ENCODE assay signal across 8 cellular contexts in genomic region chr5:139197710-139198669, GRCh38. TPM values are rescaled to one million over a fixed set of nuclear protein-coding genes. Genes with fewer than 3 reads are reported as not detected.
DNase-seq lines count a peak whose midpoint lies in the region; ATAC-seq and TF ChIP-seq lines count a peak whose summit lies in the region.

Gene SIL1 (minus strand): TSS chr5:139198368. CDS start chr5:139127843, 70,525 bp downstream.

- H3K4me1 ChIP-seq in iPS-18a (ENCODE audit: control insufficient read depth, low read depth, low read length): peaks cover 8% of the 10 kb centered on the region
- H3K4me1 ChIP-seq in skeletal muscle satellite cell (ENCODE audit: control insufficient read depth, insufficient read depth, low read length): peaks cover 4% of the 10 kb centered on the region

- ATAC-seq in GM18873 (IDR thresholded peaks at IDR 0.05; ENCODE audit: low FRiP score, unreplicated experiment): peak; percentile 77
- ATAC-seq in HG03135 (IDR thresholded peaks at IDR 0.05; ENCODE audit: unreplicated experiment): peak; percentile 96

- peak within 1 kb of the TSS; percentile 70 for H3K9ac ChIP-seq in iPS-18a (ENCODE audit: low read length)
- peak within 1 kb of the TSS; percentile 93 for H3K9ac ChIP-seq in skeletal muscle satellite cell (ENCODE audit: low read depth, low read length)

- DNase-seq in ACHN: peak; percentile 91
- peak; percentile 92 for DNase-seq in NCI-H2196 treated with DMSO at 0.1 percent for 48 hours (lab: John Stamatoyannopoulos, UW; ENCODE audit: unreplicated experiment)
- peak; percentile 89 to 97 for DNase-seq in T47D (ENCODE audit: low read depth in 1 of 2, low spot score in 1 of 2)

- H3K9me3 ChIP-seq in iPS-18a (ENCODE audit: control insufficient read depth, low read depth, low read length) (no peaks in the 10 kb centered on the region), skeletal muscle satellite cell (replicated peaks; ENCODE audit: low read length) (no peaks in the 10 kb centered on the region)

- no peaks in the 10 kb centered on the region for H3K36me3 ChIP-seq in iPS-18a (ENCODE audit: control insufficient read depth, low read depth, low read length)
- H3K36me3 ChIP-seq in skeletal muscle satellite cell (ENCODE audit: insufficient read depth, low read length): peaks cover 3% of the 10 kb centered on the region

- H3K27me3 ChIP-seq in iPS-18a (ENCODE audit: control insufficient read depth, insufficient read depth, low read length): no peaks in the 10 kb centered on the region
- H3K27me3 ChIP-seq in skeletal muscle satellite cell (ENCODE audit: control insufficient read depth, insufficient read depth, low read length): no peaks in the 10 kb centered on the region

- H3K4me3 ChIP-seq in iPS-18a (ENCODE audit: low read length) (peak within 1 kb of the TSS; percentile 84), skeletal muscle satellite cell (ENCODE audit: low read length) (peak within 1 kb of the TSS; percentile 77)

- TF ChIP-seq CTCF in VCaP (conservative IDR thresholded peaks at IDR 0.05): no peak

- H3K4me2 ChIP-seq in skeletal muscle satellite cell (ENCODE audit: low read length): peak within 1 kb of the TSS; percentile 82

- peak within 1 kb of the TSS; percentile 92 for H3K27ac ChIP-seq in VCaP
- peak within 1 kb of the TSS; percentile 55 for H3K27ac ChIP-seq in iPS-18a (ENCODE audit: low read length)

- in situ Hi-C loops in ACHN (cut with HindIII; ENCODE audit: low pct_ligation_motif_present, low pct_unique_long_range_greater_than_20kb, low sequenced_read_pairs): no loop called here
- in situ Hi-C loops in T47D (cut with HindIII; ENCODE audit: low pct_unique_long_range_greater_than_20kb, low sequenced_read_pairs): no loop called here

RNA-seq across cellular contexts. Expression of gene SIL1, which starts in this region (rescaled TPM):
- 54.0 and 64.4 TPM in 2 replicates for total RNA-seq in skeletal muscle satellite cell (2012; rRNA removed)

Comparison
In these comparisons a context has a peak if more than half of its experiments do, and no peak if none do; other contexts are left out.
1. Peak in every context shown above with its lines: DNase-seq, ATAC-seq, H3K4me3 ChIP-seq and H3K27ac ChIP-seq.